Comparison of ENCODE assay signal across 23 cellular contexts in the genomic region with DNA sequence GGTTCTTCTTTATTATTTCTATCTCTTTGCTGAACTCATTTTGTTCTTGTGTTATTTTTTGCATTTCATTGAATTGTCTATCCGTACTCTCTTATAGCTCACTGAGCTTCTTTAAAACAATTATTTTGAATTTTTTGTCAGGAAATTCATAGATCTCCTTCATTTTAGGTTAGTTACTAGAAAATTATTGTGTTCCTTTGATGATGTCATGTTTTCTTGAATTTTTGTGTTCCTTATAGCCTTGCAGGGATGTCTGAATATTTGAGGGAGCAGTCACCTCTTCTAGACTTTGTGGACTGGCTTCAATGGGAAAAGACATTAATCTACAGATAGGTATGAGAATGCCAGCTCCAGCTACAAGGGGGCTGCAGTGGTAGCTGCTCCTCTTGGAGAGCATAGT.
"Had no signal": no experiment of that assay in that cellular context is flagged by ENCODE, and none has a peak within 500 bp of the region (broad histone marks: within the 10 kb centered on the region; RNA-seq: fewer than 3 reads in every experiment).

No MANE protein-coding gene starts in this region.

- H3K27ac ChIP-seq: HL-60, SJCRH30 had no signal

- DNase-seq: Karpas-422, KG1, NCI-H1092, NCI-H1105 treated with DMSO at 0.1 percent for 48 hours, NCI-H1417 treated with DMSO at 0.1 percent for 48 hours, NCI-H187, NCI-H2029, NCI-H2081 treated with DMSO at 0.1 percent for 48 hours, NCI-H2171, NCI-H226, NCI-H446, NCI-H510A, NCI-H524 treated with DMSO at 0.1 percent for 48 hours, NCI-H69, NCI-H774, SHP77 treated with DMSO at 0.1 percent for 48 hours, SJCRH30 had no signal

- H3K27me3 ChIP-seq: MG63, SJCRH30 had no signal

- H3K9me3 ChIP-seq: MG63, SJCRH30 had no signal

- ATAC-seq: Panc1, Right ventricle myocardium inferior, SK-N-SH treated with all-trans-retinoic acid at 6 μM for 48 hours had no signal

- H3K36me3 ChIP-seq: MG63, SJCRH30 had no signal

- H3K4me3 ChIP-seq: MG63, SJCRH30 had no signal

- FAIRE-seq: HTR-8/SVneo had no signal
